17 cellular contexts compared by ENCODE assay signal in genomic region chr14:87233806-87234384, GRCh38.
DNase-seq lines count a peak whose midpoint lies in the region; ATAC-seq and TF ChIP-seq lines count a peak whose summit lies in the region.
"Had no signal": no experiment of that assay in that cellular context is flagged by ENCODE, and none has a peak within 500 bp of the region (broad histone marks: within the 10 kb centered on the region; RNA-seq: fewer than 3 reads in every experiment).

No MANE protein-coding gene starts in this region.

- POLR2A ChIA-PET in OCI-LY7 (lab: Charles Lee) = interaction anchor here (0.9 to 1.7 kb wide), 4 partner anchors 8 to 19 kb away, joined by 3 to 5 read pairs (median 5); no protein-coding TSS in a partner anchor

- peak; percentile 70 for ATAC-seq in foreskin keratinocyte
- ATAC-seq in SK-N-SH treated with all-trans-retinoic acid at 6 μM for 48 hours = no peak
- no peak for ATAC-seq in GM18519 (IDR thresholded peaks at IDR 0.05; ENCODE audit: low FRiP score, unreplicated experiment)
- ATAC-seq: K562 had no signal

- H2AFZ ChIP-seq in OCI-LY7 (ENCODE audit: low read length) = peak overlapping the region; percentile 33; the same call in 1 of the 2 replicates

- DNase-seq in COLO668 (lab: John Stamatoyannopoulos, UW; ENCODE audit: unreplicated experiment) (peak; percentile 34), OCI-LY7 (ENCODE audit: low spot score) (peak; percentile 23), foreskin keratinocyte (peak; percentile 64 to 83), HK-2 (ENCODE audit: unreplicated experiment) (no peak)
- no peak for DNase-seq in central memory CD4-positive, alpha-beta T cell
- DNase-seq: BE2C; CD4-positive, CD25-positive, alpha-beta regulatory T cell; DMS153; GF-D8; NCI-H1930; NCI-H446 treated with DMSO at 0.1 percent for 48 hours; Right ventricle myocardium superior had no signal

- H3K9me3 ChIP-seq in HUES48 (ENCODE audit: control insufficient read depth, insufficient read depth, low read length) (peaks cover 13% of the 10 kb centered on the region), OCI-LY7 (ENCODE audit: low read length) (peaks cover 28% of the 10 kb centered on the region)
- H3K9me3 ChIP-seq: BE2C had no signal

- H3K4me2 ChIP-seq in OCI-LY7 (ENCODE audit: low read length) = peak overlapping the region; percentile 35

- no TSS peak for BruUV-seq in OCI-LY7 (replicated peaks; lab: Mats Ljungman, UMichigan)

- CTCF ChIA-PET in OCI-LY7 (lab: Charles Lee; ENCODE audit: unreplicated experiment) = no interaction called here

- H3K36me3 ChIP-seq in HUES48 (ENCODE audit: control insufficient read depth, insufficient read depth, low read length) = no peaks in the 10 kb centered on the region
- no peaks in the 10 kb centered on the region; the same call in 1 of the 2 replicates for H3K36me3 ChIP-seq in OCI-LY7 (ENCODE audit: insufficient read depth, low read length)
- H3K36me3 ChIP-seq: BE2C had no signal

- H3K4me1 ChIP-seq in HUES48 (ENCODE audit: control insufficient read depth, insufficient read depth, low read length) (peaks cover 18% of the 10 kb centered on the region), OCI-LY7 (ENCODE audit: insufficient read depth, low read length, poor library complexity, severe bottlenecking) (peaks cover 16% of the 10 kb centered on the region), foreskin keratinocyte (peaks cover 32% of the 10 kb centered on the region)
- H3K4me1 ChIP-seq: BE2C had no signal

- no peaks in the 10 kb centered on the region for H3K79me2 ChIP-seq in OCI-LY7 (ENCODE audit: insufficient read depth, low read depth, low read length)

- no peaks in the 10 kb centered on the region for H3K9me2 ChIP-seq in OCI-LY7 (ENCODE audit: insufficient read depth, low read length)

- H3K9ac ChIP-seq in HUES48 (ENCODE audit: low read depth, low read length) = no peak overlapping the region

- H3K4me3 ChIP-seq in HUES48 (ENCODE audit: low read depth, low read length) (no peak overlapping the region), OCI-LY7 (ENCODE audit: low read depth, low read length, poor library complexity, severe bottlenecking) (no peak overlapping the region)
- H3K4me3 ChIP-seq: K562, SK-N-MC had no signal

- H3K27me3 ChIP-seq in HUES48 (ENCODE audit: control insufficient read depth, insufficient read depth, low read length) = no peaks in the 10 kb centered on the region
- H3K27me3 ChIP-seq in foreskin keratinocyte = no peaks in the 10 kb centered on the region
- H3K27me3 ChIP-seq: BE2C had no signal

- no peaks in the 10 kb centered on the region for H4K20me1 ChIP-seq in OCI-LY7 (ENCODE audit: insufficient read depth, low read length)

- intact Hi-C loops in OCI-LY7 (cut with micrococcal nuclease; ENCODE audit: unreplicated experiment) = no loop called here

- TF ChIP-seq CTCF in OCI-LY7 (conservative IDR thresholded peaks at IDR 0.05; ENCODE audit: low read length) (no peak), foreskin keratinocyte (conservative IDR thresholded peaks at IDR 0.05) (no peak)

- H3K27ac ChIP-seq in HUES48 (ENCODE audit: low read depth, low read length) (peak overlapping the region; percentile 43), OCI-LY7 (ENCODE audit: low read depth, low read length, poor library complexity, severe bottlenecking) (peak overlapping the region; percentile 6), foreskin keratinocyte (peak overlapping the region; percentile 76)
- H3K27ac ChIP-seq: SK-N-MC had no signal

TF ChIP-seq in SK-N-SH treated with all-trans-retinoic acid at 6 μM for 48 hours, 23 proteins besides CTCF, POLR2A, EP300 and RAD21:
- no peak for TF ChIP-seq TCF4 (CRISPR knock-in tag; IDR thresholded peaks at IDR 0.05; ENCODE audit: borderline replicate concordance)
- TF ChIP-seq CREB5 (CRISPR knock-in tag; IDR thresholded peaks at IDR 0.05; ENCODE audit: low read depth) = no peak
- no peak for TF ChIP-seq ZFP3 (CRISPR knock-in tag; IDR thresholded peaks at IDR 0.05)
- no peak for TF ChIP-seq TSHZ2 (CRISPR knock-in tag; IDR thresholded peaks at IDR 0.05)
TF ChIP-seq in SK-N-SH treated with all-trans-retinoic acid at 6 μM for 48 hours: peak in this region for 0.

Comparison
In these comparisons a context has a peak if more than half of its experiments do, and no peak if none do; other contexts are left out.
1. DNase-seq: peak in COLO668 (single experiment), OCI-LY7 (single experiment) and foreskin keratinocyte (2 of 2); none in HK-2 (single experiment) and central memory CD4-positive, alpha-beta T cell (single experiment).
2. H3K27ac ChIP-seq: peak in every context shown above with its lines; median percentile 76 in foreskin keratinocyte; 43 in HUES48; 6 in OCI-LY7.